In the genomic region with DNA sequence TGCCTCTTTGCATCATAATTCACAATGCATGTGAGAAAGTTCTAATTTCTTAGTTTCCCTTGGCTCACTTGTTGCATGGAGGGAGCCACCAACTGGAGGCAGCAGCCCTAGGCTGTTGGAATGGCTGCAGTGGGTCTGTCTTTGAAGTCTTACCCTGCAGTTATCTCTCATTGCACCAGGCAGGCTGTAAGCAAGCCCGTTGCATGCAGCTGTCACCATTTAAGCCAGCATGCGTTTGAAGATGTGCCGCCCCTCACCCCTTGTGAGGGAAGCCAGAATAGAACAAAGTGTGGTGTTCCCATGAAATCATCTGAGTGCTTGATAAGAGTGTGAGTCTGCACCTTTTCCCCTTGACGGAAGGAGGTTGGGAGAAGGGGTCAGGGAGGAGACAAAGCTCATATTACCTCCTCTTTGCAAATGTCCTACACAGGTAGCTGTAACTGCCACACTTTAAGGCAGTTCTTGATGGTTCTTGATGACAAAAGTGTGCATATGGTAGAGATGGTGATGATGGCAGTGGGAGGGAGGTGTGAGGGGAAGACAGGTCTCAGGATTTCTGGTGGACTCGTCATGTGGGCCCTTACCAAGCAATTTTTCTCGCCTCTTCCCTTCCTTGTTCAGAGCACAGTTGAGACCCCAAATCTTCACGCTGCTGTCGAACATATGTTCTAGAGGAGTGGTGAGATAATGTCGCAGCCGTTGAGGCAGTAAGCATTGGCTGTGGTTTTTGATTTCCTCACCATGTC, we compare ENCODE assay signal across 13 cellular contexts.
DNase-seq lines count a peak whose midpoint lies in the region; ATAC-seq and TF ChIP-seq lines count a peak whose summit lies in the region.
"Had no signal": no experiment of that assay in that cellular context is flagged by ENCODE, and none has a peak within 500 bp of the region (broad histone marks: within the 10 kb centered on the region; RNA-seq: fewer than 3 reads in every experiment).

No MANE protein-coding gene starts in this region.

- H3K27me3 ChIP-seq in Caco-2 (replicated peaks; ENCODE audit: control insufficient read depth, insufficient read depth, low read length) (no peaks in the 10 kb centered on the region), KMS-11 (ENCODE audit: insufficient read depth, low read depth) (no peaks in the 10 kb centered on the region)
- H3K27me3 ChIP-seq in naive thymus-derived CD4-positive, alpha-beta T cell (ENCODE audit: control insufficient read depth in 2 of 2, insufficient read depth in 2 of 2, low read length in 2 of 2) = no peaks in the 10 kb centered on the region
- H3K27me3 ChIP-seq in effector memory CD4-positive, alpha-beta T cell (replicated peaks; ENCODE audit: control insufficient read depth, insufficient read depth, low read length, poor library complexity, severe bottlenecking) = no peaks in the 10 kb centered on the region

- H3K27me3 Mint-ChIP-seq in Caco-2 (ENCODE audit: insufficient read depth, unreplicated experiment) = no peaks in the 10 kb centered on the region
- H3K27me3 Mint-ChIP-seq in activated T-helper 1 cell treated with anti-CD3 and anti-CD28 coated beads, Interleukin-12 subunit alpha, Interleukin-12 subunit beta, Interleukin-2, Interleukin-4 antibody, amounts not matched to agents 30 ng/mL and 10 ng/mL and 1 ng/mL, durations not matched to agents 14 hours and 24 hours and 36 hours (ENCODE audit: insufficient read depth) = peaks cover 2% of the 10 kb centered on the region
- peaks cover 0 to 11% (median 0%) of the 10 kb centered on the region in 5 donors for H3K27me3 Mint-ChIP-seq in naive thymus-derived CD4-positive, alpha-beta T cell

- H3K27ac Mint-ChIP-seq in Caco-2 (ENCODE audit: unreplicated experiment) = peak overlapping the region; percentile 83
- H3K27ac Mint-ChIP-seq in activated T-helper 1 cell treated with anti-CD3 and anti-CD28 coated beads, Interleukin-12 subunit alpha, Interleukin-12 subunit beta, Interleukin-2, Interleukin-4 antibody, amounts not matched to agents 30 ng/mL and 10 ng/mL and 1 ng/mL, durations not matched to agents 14 hours and 24 hours and 36 hours = peak overlapping the region; percentile 19
- H3K27ac Mint-ChIP-seq in naive thymus-derived CD4-positive, alpha-beta T cell = peak overlapping the region; percentile 43 to 96 (median 91)
- H3K27ac Mint-ChIP-seq: natural killer cell treated with Interleukin-12 subunit alpha and Interleukin-12 subunit beta and Interleukin-15 and Interleukin-18, amount 100 ng/mL, for 72 hours had no signal

- POLR2A ChIA-PET in Caco-2 (lab: Charles Lee) = interaction anchor here (0.6 kb wide), 1 partner anchor 414 kb away, joined by 3 read pairs; no protein-coding TSS in a partner anchor
- POLR2A ChIA-PET in naive thymus-derived CD4-positive, alpha-beta T cell (lab: Charles Lee) = interaction anchor here (0.6 to 3.6 kb wide), 10 partner anchors 10 to 201 kb away, joined by 3 to 12 read pairs (median 4); no protein-coding TSS in a partner anchor

- H3K9me3 Mint-ChIP-seq in Caco-2 (ENCODE audit: unreplicated experiment) = no peaks in the 10 kb centered on the region
- H3K9me3 Mint-ChIP-seq in activated T-helper 1 cell treated with anti-CD3 and anti-CD28 coated beads, Interleukin-12 subunit alpha, Interleukin-12 subunit beta, Interleukin-2, Interleukin-4 antibody, amounts not matched to agents 30 ng/mL and 10 ng/mL and 1 ng/mL, durations not matched to agents 14 hours and 24 hours and 36 hours = no peaks in the 10 kb centered on the region
- peaks cover 0 to 2% (median 0%) of the 10 kb centered on the region in 11 donors for H3K9me3 Mint-ChIP-seq in naive thymus-derived CD4-positive, alpha-beta T cell
- H3K9me3 Mint-ChIP-seq: natural killer cell treated with Interleukin-12 subunit alpha and Interleukin-12 subunit beta and Interleukin-15 and Interleukin-18, amount 100 ng/mL, for 72 hours had no signal

- no peak overlapping the region for H3K9ac ChIP-seq in KMS-11

- H3K9me3 ChIP-seq in Caco-2 = no peaks in the 10 kb centered on the region
- H3K9me3 ChIP-seq in naive thymus-derived CD4-positive, alpha-beta T cell (ENCODE audit: control insufficient read depth in 2 of 3, low read length in 3 of 3) = no peaks in the 10 kb centered on the region
- H3K9me3 ChIP-seq in effector memory CD4-positive, alpha-beta T cell (ENCODE audit: control insufficient read depth, low read length) = no peaks in the 10 kb centered on the region

- peak overlapping the region; percentile 65 for H3K27ac ChIP-seq in KMS-11
- peak overlapping the region; percentile 1 for H3K27ac ChIP-seq in naive thymus-derived CD4-positive, alpha-beta T cell (ENCODE audit: low read depth, low read length)
- H3K27ac ChIP-seq in effector memory CD4-positive, alpha-beta T cell (ENCODE audit: insufficient read depth, low read length, poor library complexity, severe bottlenecking) = no peak overlapping the region

- H3K4me1 ChIP-seq in Caco-2 = peaks cover 15% of the 10 kb centered on the region
- peaks cover 74% of the 10 kb centered on the region for H3K4me1 ChIP-seq in KMS-11 (ENCODE audit: low read depth, poor library complexity, severe bottlenecking)
- H3K4me1 ChIP-seq in naive thymus-derived CD4-positive, alpha-beta T cell (ENCODE audit: control insufficient read depth in 2 of 2, insufficient read depth in 2 of 2, low read length in 2 of 2) = peaks cover 17 to 65% of the 10 kb centered on the region in 2 donors
- H3K4me1 ChIP-seq in effector memory CD4-positive, alpha-beta T cell (ENCODE audit: control insufficient read depth, insufficient read depth, low read length, poor library complexity, severe bottlenecking) = peaks cover 32% of the 10 kb centered on the region

- H3K4me3 ChIP-seq in Caco-2 (ENCODE audit: low read depth, low read length) = no peak overlapping the region
- H3K4me3 ChIP-seq in KMS-11 (IDR thresholded peaks at IDR 0.05; ENCODE audit: insufficient read depth, low read depth, low read length) = no peak overlapping the region
- H3K4me3 ChIP-seq in naive thymus-derived CD4-positive, alpha-beta T cell (ENCODE audit: low read length) = peak overlapping the region; percentile 6
- H3K4me3 ChIP-seq in effector memory CD4-positive, alpha-beta T cell (ENCODE audit: insufficient read depth, low read depth, low read length, poor library complexity, severe bottlenecking) = no peak overlapping the region

- CTCF ChIA-PET in Caco-2 (lab: Charles Lee) = no interaction called here
- CTCF ChIA-PET in naive thymus-derived CD4-positive, alpha-beta T cell (lab: Charles Lee) = interaction anchor here (0.5 to 1.6 kb wide), 4 partner anchors 14 to 296 kb away, joined by 3 read pairs; no protein-coding TSS in a partner anchor

- peak overlapping the region; percentile 53 for H3K4me2 ChIP-seq in KMS-11

- H4K20me1 ChIP-seq in KMS-11 (ENCODE audit: insufficient read depth) = no peaks in the 10 kb centered on the region

- no peak for ATAC-seq in naive thymus-derived CD4-positive, alpha-beta T cell
- ATAC-seq in GM21528 (IDR thresholded peaks at IDR 0.05; ENCODE audit: low FRiP score, unreplicated experiment) = no peak
- no peak for ATAC-seq in HG03378 (IDR thresholded peaks at IDR 0.05; ENCODE audit: unreplicated experiment)
- ATAC-seq: natural killer cell treated with Interleukin-12 subunit alpha and Interleukin-12 subunit beta and Interleukin-15 and Interleukin-18, amount 100 ng/mL, for 72 hours had no signal

- H3K36me3 ChIP-seq in Caco-2 (ENCODE audit: control insufficient read depth, insufficient read depth, low read length) (no peaks in the 10 kb centered on the region), KMS-11 (ENCODE audit: insufficient read depth) (no peaks in the 10 kb centered on the region)
- no peaks in the 10 kb centered on the region for H3K36me3 ChIP-seq in naive thymus-derived CD4-positive, alpha-beta T cell (ENCODE audit: control insufficient read depth in 2 of 3, insufficient read depth in 3 of 3, low read length in 3 of 3)
- H3K36me3 ChIP-seq in effector memory CD4-positive, alpha-beta T cell (ENCODE audit: control insufficient read depth, insufficient read depth, low read length) = no peaks in the 10 kb centered on the region

- peak overlapping the region; percentile 8; the same call in 1 of the 2 replicates for H2AFZ ChIP-seq in KMS-11 (ENCODE audit: low read depth)

- TF ChIP-seq CTCF in Caco-2 (IDR thresholded peaks at IDR 0.05; ENCODE audit: insufficient read depth in 1 of 2, low read depth in 1 of 2, low read length in 1 of 2, severe bottlenecking in 1 of 2, unreplicated experiment in 1 of 2) (no peak), KMS-11 (conservative IDR thresholded peaks at IDR 0.05; ENCODE audit: low read depth, low read length) (no peak)

- BruUV-seq in Caco-2 (replicated peaks; lab: Mats Ljungman, UMichigan) = no TSS peak

- peak in 1 of 2 experiments; percentile 42 for DNase-seq in Caco-2
- no peak for DNase-seq in activated T-helper 1 cell treated with anti-CD3 and anti-CD28 coated beads, Interleukin-12 subunit alpha, Interleukin-12 subunit beta, Interleukin-2, Interleukin-4 antibody, amounts not matched to agents 30 ng/mL and 10 ng/mL and 1 ng/mL, durations not matched to agents 14 hours and 24 hours and 36 hours (ENCODE audit: low spot score)
- peak in 1 of 9 donors; percentile 20 for DNase-seq in naive thymus-derived CD4-positive, alpha-beta T cell
- DNase-seq in effector memory CD4-positive, alpha-beta T cell = no peak
- DNase-seq: glutamatergic neuron, left cardiac atrium, NCI-H1436 treated with DMSO at 0.1 percent for 48 hours, NCI-H748 treated with DMSO at 0.1 percent for 48 hours, Right ventricle myocardium superior had no signal

- H3K79me2 ChIP-seq in KMS-11 (ENCODE audit: insufficient read depth, low read depth) = no peaks in the 10 kb centered on the region

- no peaks in the 10 kb centered on the region for H3K36me3 Mint-ChIP-seq in Caco-2 (ENCODE audit: insufficient read depth, unreplicated experiment)
- peaks cover 3% of the 10 kb centered on the region for H3K36me3 Mint-ChIP-seq in activated T-helper 1 cell treated with anti-CD3 and anti-CD28 coated beads, Interleukin-12 subunit alpha, Interleukin-12 subunit beta, Interleukin-2, Interleukin-4 antibody, amounts not matched to agents 30 ng/mL and 10 ng/mL and 1 ng/mL, durations not matched to agents 14 hours and 24 hours and 36 hours (ENCODE audit: low read depth)
- no peaks in the 10 kb centered on the region for H3K36me3 Mint-ChIP-seq in naive thymus-derived CD4-positive, alpha-beta T cell
- H3K36me3 Mint-ChIP-seq: natural killer cell treated with Interleukin-12 subunit alpha and Interleukin-12 subunit beta and Interleukin-15 and Interleukin-18, amount 100 ng/mL, for 72 hours had no signal

- H3K4me3 Mint-ChIP-seq in Caco-2 (ENCODE audit: unreplicated experiment) = peak overlapping the region; percentile 27
- peak overlapping the region; percentile 41 for H3K4me3 Mint-ChIP-seq in activated T-helper 1 cell treated with anti-CD3 and anti-CD28 coated beads, Interleukin-12 subunit alpha, Interleukin-12 subunit beta, Interleukin-2, Interleukin-4 antibody, amounts not matched to agents 30 ng/mL and 10 ng/mL and 1 ng/mL, durations not matched to agents 14 hours and 24 hours and 36 hours
- peak overlapping the region; percentile 8 to 82 (median 69) for H3K4me3 Mint-ChIP-seq in naive thymus-derived CD4-positive, alpha-beta T cell
- H3K4me3 Mint-ChIP-seq: natural killer cell treated with Interleukin-12 subunit alpha and Interleukin-12 subunit beta and Interleukin-15 and Interleukin-18, amount 100 ng/mL, for 72 hours had no signal

- intact Hi-C loops in Caco-2 (cut with micrococcal nuclease; ENCODE audit: unreplicated experiment) = no loop called here
- intact Hi-C loops in activated T-helper 1 cell treated with anti-CD3 and anti-CD28 coated beads, Interleukin-12 subunit alpha, Interleukin-12 subunit beta, Interleukin-2, Interleukin-4 antibody, amounts not matched to agents 30 ng/mL and 10 ng/mL and 1 ng/mL, durations not matched to agents 14 hours and 24 hours and 36 hours (cut with micrococcal nuclease) = loop anchor here (2.0 to 5.0 kb wide), 4 partner anchors 13 to 328 kb away; no protein-coding TSS in a partner anchor
- intact Hi-C loops in naive thymus-derived CD4-positive, alpha-beta T cell (cut with micrococcal nuclease) = loop anchor here (1.0 to 5.0 kb wide), 5 partner anchors 10 to 328 kb away; no protein-coding TSS in a partner anchor

- H3K4me1 Mint-ChIP-seq in Caco-2 (ENCODE audit: low read depth, unreplicated experiment) = peaks cover 7% of the 10 kb centered on the region
- H3K4me1 Mint-ChIP-seq in activated T-helper 1 cell treated with anti-CD3 and anti-CD28 coated beads, Interleukin-12 subunit alpha, Interleukin-12 subunit beta, Interleukin-2, Interleukin-4 antibody, amounts not matched to agents 30 ng/mL and 10 ng/mL and 1 ng/mL, durations not matched to agents 14 hours and 24 hours and 36 hours (ENCODE audit: low read depth) = peaks cover 81% of the 10 kb centered on the region
- peaks cover 40 to 85% (median 82%) of the 10 kb centered on the region in 7 donors for H3K4me1 Mint-ChIP-seq in naive thymus-derived CD4-positive, alpha-beta T cell

Comparison
In these comparisons a context has a peak if more than half of its experiments do, and no peak if none do; other contexts are left out.
1. H3K27ac Mint-ChIP-seq: peak in every context shown above with its lines; median percentile 91 in naive thymus-derived CD4-positive, alpha-beta T cell; 83 in Caco-2; 19 in activated T-helper 1 cell treated with anti-CD3 and anti-CD28 coated beads, Interleukin-12 subunit alpha, Interleukin-12 subunit beta, Interleukin-2, Interleukin-4 antibody, amounts not matched to agents 30 ng/mL and 10 ng/mL and 1 ng/mL, durations not matched to agents 14 hours and 24 hours and 36 hours.